ENCODE assay signal across 8 cellular contexts in genomic region chr16:11354407-11354732, GRCh38. TPM values are rescaled to one million over a fixed set of nuclear protein-coding genes. Genes with fewer than 3 reads are reported as not detected.
DNase-seq lines count a peak whose midpoint lies in the region; ATAC-seq and TF ChIP-seq lines count a peak whose summit lies in the region.

No MANE protein-coding gene starts in this region.

- H3K9me3 Mint-ChIP-seq in natural killer cell = no peaks in the 10 kb centered on the region

- H3K9me2 ChIP-seq in Karpas-422 (replicated peaks; ENCODE audit: insufficient read depth, low read length) = no peaks in the 10 kb centered on the region

- no peak for DNase-seq in Karpas-422
- no peak for DNase-seq in natural killer cell
- no peak for DNase-seq in suprapubic skin (ENCODE audit: low spot score in 2 of 2)
- no peak for DNase-seq in NCI-H446 (lab: John Stamatoyannopoulos, UW)
- DNase-seq in stimulated activated CD4-positive, alpha-beta T cell treated with anti-CD3 and anti-CD28 coated beads, Interleukin-12 subunit alpha, Interleukin-12 subunit beta, amount 100 ng/mL, for 4 hours = no peak
- DNase-seq in HuH-7 (ENCODE audit: low spot score) = no peak

- WGBS in suprapubic skin = 97% methylated on average over 5 of the region's 5 CpGs

- peak overlapping the region; percentile 77 for H3K4me3 Mint-ChIP-seq in natural killer cell

- H3K27me3 ChIP-seq in Karpas-422 (ENCODE audit: low read length) = no peaks in the 10 kb centered on the region
- no peaks in the 10 kb centered on the region for H3K27me3 ChIP-seq in suprapubic skin

- H3K9ac ChIP-seq in Karpas-422 (ENCODE audit: low read length) = peak overlapping the region; percentile 14

- H3K36me3 ChIP-seq in Karpas-422 (ENCODE audit: insufficient read depth, low read length) (0 out of 2 replicates have a peak, but pooled peaks cover 3% of the 10 kb centered on the region), suprapubic skin (no peaks in the 10 kb centered on the region)

- no peaks in the 10 kb centered on the region for H3K36me3 Mint-ChIP-seq in natural killer cell

- no peaks in the 10 kb centered on the region for H3K79me2 ChIP-seq in Karpas-422 (ENCODE audit: low read length)

- H4K20me1 ChIP-seq in Karpas-422 (ENCODE audit: insufficient read depth, low read depth, low read length) = peaks cover 21% of the 10 kb centered on the region; the same call in 1 of the 2 replicates

- TF ChIP-seq EP300 in suprapubic skin (IDR thresholded peaks at IDR 0.05) = no peak

- no peak overlapping the region for H2AFZ ChIP-seq in Karpas-422 (ENCODE audit: low read length)

- H3K27ac Mint-ChIP-seq in natural killer cell = peak overlapping the region in 1 of 2 donors; percentile 68

- peak overlapping the region; percentile 52; the same call in 1 of the 2 replicates for H3K27ac ChIP-seq in Karpas-422 (ENCODE audit: low read length)
- H3K27ac ChIP-seq in suprapubic skin = no peak overlapping the region

- H3K4me2 ChIP-seq in Karpas-422 (ENCODE audit: low read depth, low read length, poor library complexity, severe bottlenecking) = peak overlapping the region; percentile 60

- peaks cover 61 to 66% of the 10 kb centered on the region in 2 donors for H3K27me3 Mint-ChIP-seq in natural killer cell (ENCODE audit: low read depth in 2 of 2)

- ATAC-seq in GM19025 (IDR thresholded peaks at IDR 0.05; ENCODE audit: low read depth, unreplicated experiment) (peak; percentile 26), HG02642 (IDR thresholded peaks at IDR 0.05; ENCODE audit: poor library complexity, unreplicated experiment) (peak; percentile 43), natural killer cell (peak; percentile 19 to 48 (median 40))

- no peak for TF ChIP-seq CTCF in natural killer cell (IDR thresholded peaks at IDR 0.05)
- TF ChIP-seq CTCF in suprapubic skin (IDR thresholded peaks at IDR 0.05) = no peak

- intact Hi-C loops in natural killer cell (cut with micrococcal nuclease) = loop anchor here (2.0 to 5.0 kb wide), 3 partner anchors 57 to 127 kb away; no protein-coding TSS in a partner anchor

- peaks cover 53% of the 10 kb centered on the region for H3K4me1 ChIP-seq in Karpas-422 (ENCODE audit: low read length)
- peaks cover 67% of the 10 kb centered on the region for H3K4me1 ChIP-seq in suprapubic skin

- H3K4me1 Mint-ChIP-seq in natural killer cell = peaks cover 24 to 30% of the 10 kb centered on the region in 2 donors

- TF ChIP-seq POLR2A in suprapubic skin (IDR thresholded peaks at IDR 0.05) = no peak

- H3K9me3 ChIP-seq in Karpas-422 (ENCODE audit: low read length) (no peaks in the 10 kb centered on the region), suprapubic skin (no peaks in the 10 kb centered on the region)

- H3K4me3 ChIP-seq in Karpas-422 (ENCODE audit: low read length) = peak overlapping the region; percentile 29; the same call in 1 of the 2 replicates
- no peak overlapping the region for H3K4me3 ChIP-seq in suprapubic skin

RNA-seq across cellular contexts. Expression of gene RMI2, which starts 9.1 kb away (rescaled TPM):
- total RNA-seq in Karpas-422 (2014; rRNA removed; shearing (Covaris generic); ENCODE audit: low replicate concordance) = 19.4 and 45.2 TPM in 2 replicates
- total RNA-seq in natural killer cell (1 to 10 TPM in 1 of 3 donors, under 1 TPM in 2; 0.83 to 1.1 (median 0.93) TPM), suprapubic skin (1 to 10 TPM; 2.7 to 7.7 (median 6.4) TPM)
